ENCODE assay signal across 8 cellular contexts in genomic region chr1:88800382-88801051, GRCh38.
A peak's percentile ranks its signal among the peaks of the same experiment; 100 is the strongest.
DNase-seq lines count a peak whose midpoint lies in the region; ATAC-seq and TF ChIP-seq lines count a peak whose summit lies in the region.

No MANE protein-coding gene starts in this region.

- ATAC-seq in GM19455 (IDR thresholded peaks at IDR 0.05; ENCODE audit: unreplicated experiment) (no peak), GM18861 (IDR thresholded peaks at IDR 0.05; ENCODE audit: unreplicated experiment) (no peak)

- TF ChIP-seq CTCF in choroid plexus epithelial cell (conservative IDR thresholded peaks at IDR 0.05; ENCODE audit: low read depth, low read length): peak; percentile 78
- TF ChIP-seq CTCF in GM10266 (IDR thresholded peaks at IDR 0.05; ENCODE audit: control insufficient read depth, insufficient read depth, low read depth, missing control alignments): no peak

- DNase-seq in activated T-cell treated with anti-CD3 and anti-CD28 coated beads for 1 hour (ENCODE audit: low read depth): peak; percentile 11
- DNase-seq in activated T-cell treated with anti-CD3 and anti-CD28 coated beads, Interleukin-2, amount 50 U/mL, for 1 hour: no peak
- DNase-seq in RPMI8226: peak; percentile 3
- DNase-seq in choroid plexus epithelial cell (ENCODE audit: low read depth): peak; percentile 78
- peak; percentile 36 for DNase-seq in myocyte (ENCODE audit: low read depth)
- DNase-seq in GM10266 (ENCODE audit: extremely low spot score): no peak

- H3K4me3 ChIP-seq in choroid plexus epithelial cell (ENCODE audit: low read depth, low read length): no peak overlapping the region

Comparison
In these comparisons a context has a peak if more than half of its experiments do, and no peak if none do; other contexts are left out.
1. DNase-seq: peak in activated T-cell treated with anti-CD3 and anti-CD28 coated beads for 1 hour (single experiment), RPMI8226 (single experiment), choroid plexus epithelial cell (single experiment) and myocyte (single experiment); none in activated T-cell treated with anti-CD3 and anti-CD28 coated beads, Interleukin-2, amount 50 U/mL, for 1 hour (single experiment) and GM10266 (single experiment).